10 cellular contexts compared by ENCODE assay signal in the genomic region with DNA sequence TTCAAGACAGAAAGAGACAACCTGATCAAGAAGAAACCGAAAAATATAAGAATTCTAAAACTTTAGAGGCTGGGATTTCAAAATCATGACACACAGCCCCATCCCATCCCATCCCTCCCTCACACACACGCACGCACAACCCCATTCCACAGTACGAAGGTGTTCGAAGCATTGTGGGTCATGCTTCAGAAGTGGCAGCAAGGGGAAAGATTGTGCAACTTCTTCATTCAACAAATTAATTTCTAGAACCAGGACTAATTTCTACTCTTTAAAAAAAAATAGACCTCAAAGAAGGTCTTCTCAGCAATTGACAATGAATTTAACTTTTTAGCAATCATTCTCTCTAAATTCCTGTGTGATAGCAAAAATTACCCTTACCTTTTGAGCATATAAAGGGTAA. TPM values are rescaled to one million over a fixed set of nuclear protein-coding genes. Genes with fewer than 3 reads are reported as not detected.
DNase-seq lines count a peak whose midpoint lies in the region.
"Had no signal": no experiment of that assay in that cellular context is flagged by ENCODE, and none has a peak within 500 bp of the region (broad histone marks: within the 10 kb centered on the region; RNA-seq: fewer than 3 reads in every experiment).

No MANE protein-coding gene starts in this region.

- H3K4me1 Mint-ChIP-seq in activated CD4-positive, alpha-beta T cell treated with anti-CD3 and anti-CD28 coated beads, Interleukin-2, amount 10 ng/mL, durations not matched to agents 24 days and 14 days = peaks cover 31% of the 10 kb centered on the region
- H3K4me1 Mint-ChIP-seq in activated T-helper 1 cell treated with anti-CD3 and anti-CD28 coated beads, Interleukin-12 subunit alpha, Interleukin-12 subunit beta, Interleukin-2, Interleukin-4 antibody, amounts not matched to agents 30 ng/mL and 10 ng/mL and 1 ng/mL, durations not matched to agents 14 hours and 24 hours and 36 hours (ENCODE audit: low read depth) = peaks cover 29% of the 10 kb centered on the region

- H3K27ac ChIP-seq in iPS-20b (ENCODE audit: low read length) (no peak overlapping the region), stomach smooth muscle (ENCODE audit: low read length) (peak overlapping the region; percentile 60)

- peaks cover 32% of the 10 kb centered on the region for H3K27me3 ChIP-seq in iPS-20b (ENCODE audit: insufficient read depth, low read length)
- no peaks in the 10 kb centered on the region for H3K27me3 ChIP-seq in stomach smooth muscle (ENCODE audit: control insufficient read depth in 1 of 2, insufficient read depth in 2 of 2, low read length in 2 of 2)

- H3K27me3 Mint-ChIP-seq in activated CD4-positive, alpha-beta T cell treated with anti-CD3 and anti-CD28 coated beads, Interleukin-2, amount 10 ng/mL, durations not matched to agents 24 days and 14 days = peaks cover under 1% of the 10 kb centered on the region
- peaks cover 5% of the 10 kb centered on the region for H3K27me3 Mint-ChIP-seq in activated T-helper 1 cell treated with anti-CD3 and anti-CD28 coated beads, Interleukin-12 subunit alpha, Interleukin-12 subunit beta, Interleukin-2, Interleukin-4 antibody, amounts not matched to agents 30 ng/mL and 10 ng/mL and 1 ng/mL, durations not matched to agents 14 hours and 24 hours and 36 hours (ENCODE audit: insufficient read depth)

- intact Hi-C loops in activated CD4-positive, alpha-beta T cell treated with anti-CD3 and anti-CD28 coated beads, Interleukin-2, amount 10 ng/mL, durations not matched to agents 24 days and 14 days (cut with micrococcal nuclease) = no loop called here
- intact Hi-C loops in activated T-helper 1 cell treated with anti-CD3 and anti-CD28 coated beads, Interleukin-12 subunit alpha, Interleukin-12 subunit beta, Interleukin-2, Interleukin-4 antibody, amounts not matched to agents 30 ng/mL and 10 ng/mL and 1 ng/mL, durations not matched to agents 14 hours and 24 hours and 36 hours (cut with micrococcal nuclease) = loop anchor here (5.0 to 10.0 kb wide), 2 partner anchors 557 to 890 kb away; a partner anchor contains a TSS

- peak overlapping the region; percentile 92 for H3K27ac Mint-ChIP-seq in activated CD4-positive, alpha-beta T cell treated with anti-CD3 and anti-CD28 coated beads, Interleukin-2, amount 10 ng/mL, durations not matched to agents 24 days and 14 days
- H3K27ac Mint-ChIP-seq in activated T-helper 1 cell treated with anti-CD3 and anti-CD28 coated beads, Interleukin-12 subunit alpha, Interleukin-12 subunit beta, Interleukin-2, Interleukin-4 antibody, amounts not matched to agents 30 ng/mL and 10 ng/mL and 1 ng/mL, durations not matched to agents 14 hours and 24 hours and 36 hours = peak overlapping the region; percentile 89

- H3K4me1 ChIP-seq in iPS-20b (ENCODE audit: insufficient read depth, low read length) (no peaks in the 10 kb centered on the region), stomach smooth muscle (ENCODE audit: control insufficient read depth, insufficient read depth, low read length) (peaks cover 11% of the 10 kb centered on the region)

- H3K9me3 Mint-ChIP-seq in activated CD4-positive, alpha-beta T cell treated with anti-CD3 and anti-CD28 coated beads, Interleukin-2, amount 10 ng/mL, durations not matched to agents 24 days and 14 days = no peaks in the 10 kb centered on the region
- peaks cover 5% of the 10 kb centered on the region for H3K9me3 Mint-ChIP-seq in activated T-helper 1 cell treated with anti-CD3 and anti-CD28 coated beads, Interleukin-12 subunit alpha, Interleukin-12 subunit beta, Interleukin-2, Interleukin-4 antibody, amounts not matched to agents 30 ng/mL and 10 ng/mL and 1 ng/mL, durations not matched to agents 14 hours and 24 hours and 36 hours

- H3K36me3 ChIP-seq in iPS-20b (ENCODE audit: insufficient read depth, low read depth, low read length) (no peaks in the 10 kb centered on the region), stomach smooth muscle (ENCODE audit: control insufficient read depth in 2 of 2, insufficient read depth in 2 of 2, low read length in 2 of 2) (no peaks in the 10 kb centered on the region)

- no peaks in the 10 kb centered on the region for H3K9me3 ChIP-seq in iPS-20b (ENCODE audit: insufficient read depth, low read depth, low read length)
- no peaks in the 10 kb centered on the region for H3K9me3 ChIP-seq in stomach smooth muscle (ENCODE audit: control insufficient read depth in 2 of 2, low read length in 2 of 2)

- DNase-seq in activated CD4-positive, alpha-beta T cell treated with anti-CD3 and anti-CD28 coated beads, Interleukin-2, amount 10 ng/mL, durations not matched to agents 24 days and 14 days = no peak
- no peak for DNase-seq in activated CD4-positive, alpha-beta T cell treated with anti-CD3 and anti-CD28 coated beads for 48 hours
- DNase-seq in activated T-helper 1 cell treated with anti-CD3 and anti-CD28 coated beads, Interleukin-12 subunit alpha, Interleukin-12 subunit beta, Interleukin-2, Interleukin-4 antibody, amounts not matched to agents 30 ng/mL and 10 ng/mL and 1 ng/mL, durations not matched to agents 14 hours and 24 hours and 36 hours (ENCODE audit: low spot score) = no peak
- DNase-seq in NCI-H1417 treated with DMSO at 0.1 percent for 48 hours (lab: John Stamatoyannopoulos, UW) (no peak), amniotic stem cell (lab: John Stamatoyannopoulos, UW) (no peak), NCI-H774 (lab: John Stamatoyannopoulos, UW) (no peak)
- DNase-seq: HCEC 1CT; stimulated activated CD8-positive, alpha-beta memory T cell treated with anti-CD3 and anti-CD28 coated beads, Interleukin-4, amount 100 ng/mL, for 48 hours had no signal

- H3K9ac ChIP-seq in iPS-20b (ENCODE audit: low read depth, low read length) (peak overlapping the region; percentile 53; the same call in 1 of the 2 replicates), stomach smooth muscle (ENCODE audit: low read length in 2 of 2) (peak overlapping the region in 1 of 2 donors; percentile 81)

- H3K4me3 ChIP-seq in iPS-20b (ENCODE audit: low read length) (peak overlapping the region; percentile 78), stomach smooth muscle (ENCODE audit: low read length in 2 of 2) (peak overlapping the region; percentile 80 to 81)

- H3K36me3 Mint-ChIP-seq in activated CD4-positive, alpha-beta T cell treated with anti-CD3 and anti-CD28 coated beads, Interleukin-2, amount 10 ng/mL, durations not matched to agents 24 days and 14 days (ENCODE audit: low read depth) = no peaks in the 10 kb centered on the region
- peaks cover 2% of the 10 kb centered on the region for H3K36me3 Mint-ChIP-seq in activated T-helper 1 cell treated with anti-CD3 and anti-CD28 coated beads, Interleukin-12 subunit alpha, Interleukin-12 subunit beta, Interleukin-2, Interleukin-4 antibody, amounts not matched to agents 30 ng/mL and 10 ng/mL and 1 ng/mL, durations not matched to agents 14 hours and 24 hours and 36 hours (ENCODE audit: low read depth)

- peak overlapping the region; percentile 91 for H3K4me3 Mint-ChIP-seq in activated CD4-positive, alpha-beta T cell treated with anti-CD3 and anti-CD28 coated beads, Interleukin-2, amount 10 ng/mL, durations not matched to agents 24 days and 14 days
- H3K4me3 Mint-ChIP-seq in activated T-helper 1 cell treated with anti-CD3 and anti-CD28 coated beads, Interleukin-12 subunit alpha, Interleukin-12 subunit beta, Interleukin-2, Interleukin-4 antibody, amounts not matched to agents 30 ng/mL and 10 ng/mL and 1 ng/mL, durations not matched to agents 14 hours and 24 hours and 36 hours = peak overlapping the region; percentile 89

RNA-seq across cellular contexts. Expression of a gene that starts 0.9 kb away (rescaled TPM):
- total RNA-seq in activated CD4-positive, alpha-beta T cell treated with anti-CD3 and anti-CD28 coated beads, Interleukin-2, amount 10 ng/mL, durations not matched to agents 24 days and 14 days = 1.6 and 2.4 TPM in 2 replicates
- total RNA-seq in activated T-helper 1 cell treated with anti-CD3 and anti-CD28 coated beads, Interleukin-12 subunit alpha, Interleukin-12 subunit beta, Interleukin-2, Interleukin-4 antibody, amounts not matched to agents 30 ng/mL and 10 ng/mL and 1 ng/mL, durations not matched to agents 14 hours and 24 hours and 36 hours = 1.7 and 2.4 TPM in 2 replicates

RNA-seq across cellular contexts. Expression of a gene that starts 1.0 kb away (rescaled TPM):
- 5.3 and 6.4 TPM in 2 replicates for total RNA-seq in activated CD4-positive, alpha-beta T cell treated with anti-CD3 and anti-CD28 coated beads, Interleukin-2, amount 10 ng/mL, durations not matched to agents 24 days and 14 days
- total RNA-seq in activated T-helper 1 cell treated with anti-CD3 and anti-CD28 coated beads, Interleukin-12 subunit alpha, Interleukin-12 subunit beta, Interleukin-2, Interleukin-4 antibody, amounts not matched to agents 30 ng/mL and 10 ng/mL and 1 ng/mL, durations not matched to agents 14 hours and 24 hours and 36 hours = 4.9 and 5.2 TPM in 2 replicates

RNA-seq across cellular contexts. Expression of a gene that starts 51.9 kb away (rescaled TPM):
- total RNA-seq in activated CD4-positive, alpha-beta T cell treated with anti-CD3 and anti-CD28 coated beads, Interleukin-2, amount 10 ng/mL, durations not matched to agents 24 days and 14 days = 31.0 and 31.6 TPM in 2 replicates
- total RNA-seq in activated T-helper 1 cell treated with anti-CD3 and anti-CD28 coated beads, Interleukin-12 subunit alpha, Interleukin-12 subunit beta, Interleukin-2, Interleukin-4 antibody, amounts not matched to agents 30 ng/mL and 10 ng/mL and 1 ng/mL, durations not matched to agents 14 hours and 24 hours and 36 hours = 35.1 and 35.4 TPM in 2 replicates
